1 cellular context compared by ENCODE assay signal in genomic region chr9:8727191-8727590, GRCh38.
A peak's percentile ranks its signal among the peaks of the same experiment; 100 is the strongest.
TF ChIP-seq lines count a peak whose summit lies in the region.

No MANE protein-coding gene starts in this region.

TF ChIP-seq in HEK293, 187 proteins besides CTCF, POLR2A, EP300 and RAD21 (continued from another document):
- TF ChIP-seq KLF16 (tag by site-specific recombination; IDR thresholded peaks at IDR 0.05) (no peak), WT1 (tag by site-specific recombination; IDR thresholded peaks at IDR 0.05) (peak; percentile 66)
